8 cellular contexts compared by ENCODE assay signal in genomic region chr1:43706598-43707190, GRCh38. TPM values are rescaled to one million over a fixed set of nuclear protein-coding genes. Genes with fewer than 3 reads are reported as not detected.
DNase-seq lines count a peak whose midpoint lies in the region; ATAC-seq and TF ChIP-seq lines count a peak whose summit lies in the region.

No MANE protein-coding gene starts in this region.

- POLR2A ChIA-PET in CD8-positive, alpha-beta memory T cell (lab: Charles Lee): interaction anchor here (0.8 to 1.5 kb wide), 2 partner anchors 57 to 337 kb away, joined by 3 to 16 read pairs; partner anchors contain the start of gene KDM4A
- POLR2A ChIA-PET in HEK293 (lab: Yijun Ruan, JAX): interaction anchor here (0.6 to 2.4 kb wide), 3 partner anchors 46 to 241 kb away, joined by 3 to 21 read pairs (median 3); partner anchors contain the start of gene KDM4A

- H3K4me3 Mint-ChIP-seq in CD8-positive, alpha-beta memory T cell: peak overlapping the region; percentile 85 to 94 (median 87)

- H3K9me3 ChIP-seq in CD8-positive, alpha-beta memory T cell (ENCODE audit: low read length): no peaks in the 10 kb centered on the region
- H3K9me3 ChIP-seq in HEK293 (ENCODE audit: control insufficient read depth, insufficient read depth, low read depth, low read length): no peaks in the 10 kb centered on the region
- no peaks in the 10 kb centered on the region for H3K9me3 ChIP-seq in SJCRH30 (replicated peaks)
- no peaks in the 10 kb centered on the region for H3K9me3 ChIP-seq in mononuclear cell (ENCODE audit: low read depth, low read length)
- no peaks in the 10 kb centered on the region for H3K9me3 ChIP-seq in thymus (ENCODE audit: control insufficient read depth)

- peaks cover 18% of the 10 kb centered on the region for H3K4me1 ChIP-seq in CD8-positive, alpha-beta memory T cell (ENCODE audit: insufficient read depth, low read length)
- no peaks in the 10 kb centered on the region for H3K4me1 ChIP-seq in HEK293 (ENCODE audit: control insufficient read depth, insufficient read depth, low read length)
- peaks cover 17% of the 10 kb centered on the region for H3K4me1 ChIP-seq in SJCRH30
- peaks cover 22% of the 10 kb centered on the region for H3K4me1 ChIP-seq in mononuclear cell (ENCODE audit: insufficient read depth, low read length)
- H3K4me1 ChIP-seq in thymus (ENCODE audit: control insufficient read depth, insufficient read depth, low read length): peaks cover 13% of the 10 kb centered on the region

- no peaks in the 10 kb centered on the region for H3K27me3 ChIP-seq in CD8-positive, alpha-beta memory T cell (ENCODE audit: insufficient read depth, low read length, poor library complexity, severe bottlenecking)
- H3K27me3 ChIP-seq in SJCRH30: no peaks in the 10 kb centered on the region
- no peaks in the 10 kb centered on the region for H3K27me3 ChIP-seq in dorsolateral prefrontal cortex
- H3K27me3 ChIP-seq in mononuclear cell (ENCODE audit: insufficient read depth, low read length): no peaks in the 10 kb centered on the region
- no peaks in the 10 kb centered on the region for H3K27me3 ChIP-seq in thymus (ENCODE audit: control insufficient read depth, insufficient read depth)

- H3K4me3 ChIP-seq in CD8-positive, alpha-beta memory T cell (ENCODE audit: low read length): peak overlapping the region; percentile 78
- H3K4me3 ChIP-seq in HEK293 (ENCODE audit: low read depth, low read length): peak overlapping the region; percentile 79
- peak overlapping the region; percentile 82 for H3K4me3 ChIP-seq in SJCRH30
- H3K4me3 ChIP-seq in dorsolateral prefrontal cortex: peak overlapping the region; percentile 44 to 97 (median 88)
- peak overlapping the region; percentile 80 for H3K4me3 ChIP-seq in mononuclear cell (ENCODE audit: low read length)
- peak overlapping the region; percentile 96 for H3K4me3 ChIP-seq in thymus (ENCODE audit: low read length)

- no peaks in the 10 kb centered on the region for H3K9me3 Mint-ChIP-seq in CD8-positive, alpha-beta memory T cell

- H3K4me1 Mint-ChIP-seq in CD8-positive, alpha-beta memory T cell: peaks cover 25 to 36% (median 28%) of the 10 kb centered on the region in 3 donors

- intact Hi-C loops in dorsolateral prefrontal cortex (cut with DNase I): loop anchor here (2.0 to 10.0 kb wide), 5 partner anchors 54 to 252 kb away; partner anchors contain the start of genes KDM4A (in 2 of the 2), HYI (in 1 of the 2) and PTPRF (in 1 of the 2)

- H3K27ac ChIP-seq in CD8-positive, alpha-beta memory T cell (ENCODE audit: low read depth, low read length): peak overlapping the region; percentile 76
- H3K27ac ChIP-seq in HEK293 (ENCODE audit: extremely low read depth, low read depth, low read length): peak overlapping the region; percentile 68; the same call in 1 of the 2 replicates
- H3K27ac ChIP-seq in SJCRH30: peak overlapping the region; percentile 36; the same call in 1 of the 2 replicates
- peak overlapping the region in 45 of 59 donors; percentile 2 to 91 (median 70) for H3K27ac ChIP-seq in dorsolateral prefrontal cortex
- no peak overlapping the region for H3K27ac ChIP-seq in thymus (ENCODE audit: low read depth)

- peaks cover 23% of the 10 kb centered on the region for H3K36me3 ChIP-seq in CD8-positive, alpha-beta memory T cell (ENCODE audit: insufficient read depth, low read length)
- H3K36me3 ChIP-seq in HEK293 (ENCODE audit: control insufficient read depth in 2 of 2, insufficient read depth in 1 of 2, low read length in 2 of 2) (peaks cover 6 to 56% of the 10 kb centered on the region in 2 experiments; a peak in 2 of 3 replicates), SJCRH30 (peaks cover 35% of the 10 kb centered on the region), thymus (ENCODE audit: control insufficient read depth, insufficient read depth) (peaks cover 36% of the 10 kb centered on the region)

- CTCF ChIA-PET in CD8-positive, alpha-beta memory T cell (lab: Charles Lee): no interaction called here
- CTCF ChIA-PET in HEK293 (lab: Yijun Ruan, JAX): interaction anchor here (0.6 to 1.4 kb wide), 6 partner anchors 56 to 385 kb away, joined by 3 to 5 read pairs (median 4); no protein-coding TSS in a partner anchor

- H3K27ac Mint-ChIP-seq in CD8-positive, alpha-beta memory T cell: peak overlapping the region in 7 of 8 donors; percentile 45 to 89 (median 68)

- no peak for DNase-seq in CD8-positive, alpha-beta memory T cell
- peak; percentile 48 to 55 for DNase-seq in SJCRH30
- DNase-seq in dorsolateral prefrontal cortex: no peak
- DNase-seq in NK-92 (lab: John Stamatoyannopoulos, UW; ENCODE audit: unreplicated experiment): no peak

- peaks cover 0 to 48% (median 4%) of the 10 kb centered on the region in 3 donors for H3K36me3 Mint-ChIP-seq in CD8-positive, alpha-beta memory T cell

- no peak for ATAC-seq in HG02763 (IDR thresholded peaks at IDR 0.05; ENCODE audit: unreplicated experiment)

- 10% methylated on average over 30 of the region's 30 CpGs for WGBS in thymus

- TF ChIP-seq CTCF in HEK293 (tag by site-specific recombination; IDR thresholded peaks at IDR 0.05) (no peak), dorsolateral prefrontal cortex (IDR thresholded peaks at IDR 0.05 in 54 of 56, conservative IDR thresholded peaks at IDR 0.05 in 2 of 56; ENCODE audit: low read depth in 1 of 56, partially characterized antibody in 56 of 56) (no peak)

- no peaks in the 10 kb centered on the region for H3K27me3 Mint-ChIP-seq in CD8-positive, alpha-beta memory T cell

TF ChIP-seq in HEK293, 187 proteins besides CTCF, POLR2A, EP300 and RAD21 (continues in another document):
- no peak for TF ChIP-seq ZNF623 (tag by site-specific recombination; IDR thresholded peaks at IDR 0.05)
- no peak for TF ChIP-seq ZNF433 (tag by site-specific recombination; IDR thresholded peaks at IDR 0.05; ENCODE audit: low read depth)
- TF ChIP-seq HOXA7 (CRISPR knock-in tag; IDR thresholded peaks at IDR 0.05; ENCODE audit: borderline replicate concordance): no peak
- no peak for TF ChIP-seq ZNF248 (tag by site-specific recombination; IDR thresholded peaks at IDR 0.05)
- no peak for TF ChIP-seq ZNF148 (tag by site-specific recombination; IDR thresholded peaks at IDR 0.05; ENCODE audit: borderline replicate concordance)
- TF ChIP-seq ZFP69B (tag by site-specific recombination; IDR thresholded peaks at IDR 0.05): no peak
- no peak for TF ChIP-seq ZNF426 (tag by site-specific recombination; IDR thresholded peaks at IDR 0.05)
- no peak for TF ChIP-seq ZNF677 (tag by site-specific recombination; IDR thresholded peaks at IDR 0.05)
- TF ChIP-seq ZNF449 (tag by site-specific recombination; IDR thresholded peaks at IDR 0.05): no peak; the same call in 1 of the 2 replicates
- no peak for TF ChIP-seq ZNF701 (tag by site-specific recombination; IDR thresholded peaks at IDR 0.05)
- peak; percentile 80 for TF ChIP-seq ZBTB20 (tag by site-specific recombination; IDR thresholded peaks at IDR 0.05)
- TF ChIP-seq MYNN (tag by site-specific recombination; IDR thresholded peaks at IDR 0.05; ENCODE audit: borderline replicate concordance): no peak
- no peak for TF ChIP-seq ZNF610 (tag by site-specific recombination; IDR thresholded peaks at IDR 0.05; ENCODE audit: borderline replicate concordance)
- TF ChIP-seq ZNF776 (tag by site-specific recombination; IDR thresholded peaks at IDR 0.05; ENCODE audit: borderline replicate concordance): no peak

RNA-seq across cellular contexts. Expression of gene ST3GAL3, which starts 0.6 kb away (rescaled TPM):
- total RNA-seq in CD8-positive, alpha-beta memory T cell: 10 to 100 TPM in 1 of 2 experiments, 1 to 10 TPM in 1; 9.7 to 10.1 TPM
- 9.7 TPM for polyA plus RNA-seq in CD8-positive, alpha-beta memory T cell
- total RNA-seq in SJCRH30 (2014; rRNA removed; shearing (Covaris generic)): 6.9 and 10.5 TPM in 2 replicates
- total RNA-seq in dorsolateral prefrontal cortex: 10 to 100 TPM; 35.1 to 80.7 (median 56.5) TPM
- total RNA-seq in mononuclear cell: 10.8 TPM
- 10.1 TPM for polyA plus RNA-seq in thymus

RNA-seq across cellular contexts. Expression of gene KDM4A, which starts 56.7 kb away (rescaled TPM):
- 10 to 100 TPM; 28.4 to 33.9 TPM for total RNA-seq in CD8-positive, alpha-beta memory T cell
- 10.9 TPM for polyA plus RNA-seq in CD8-positive, alpha-beta memory T cell
- 32.6 and 39.5 TPM in 2 replicates for total RNA-seq in SJCRH30 (2014; rRNA removed; shearing (Covaris generic))
- total RNA-seq in dorsolateral prefrontal cortex (10 to 100 TPM; 30.7 to 59.1 (median 45.8) TPM), mononuclear cell (27.7 TPM)
- 12.2 TPM for polyA plus RNA-seq in thymus

Comparison
In these comparisons a context has a peak if more than half of its experiments do, and no peak if none do; other contexts are left out.
1. DNase-seq: peak in SJCRH30 (2 of 2); none in CD8-positive, alpha-beta memory T cell (0 of 5), dorsolateral prefrontal cortex (0 of 10) and NK-92 (single experiment).
2. Peak in every context shown above with its lines, with median percentiles within 50 percentile points of each other: H3K4me3 ChIP-seq.